ENCODE assay signal across 10 cellular contexts in genomic region chr6:77292564-77293546, GRCh38.
DNase-seq lines count a peak whose midpoint lies in the region; ATAC-seq and TF ChIP-seq lines count a peak whose summit lies in the region.
"Had no signal": no experiment of that assay in that cellular context is flagged by ENCODE, and none has a peak within 500 bp of the region (broad histone marks: within the 10 kb centered on the region; RNA-seq: fewer than 3 reads in every experiment).

No MANE protein-coding gene starts in this region.

- intact Hi-C loops in Right ventricle myocardium inferior (cut with DNase I) (no loop called here), cardiac septum (cut with DNase I) (no loop called here)

- DNase-seq in Right ventricle myocardium inferior (ENCODE audit: missing footprints) (no peak), cardiac septum (ENCODE audit: low spot score) (no peak), astrocyte of the cerebellum (ENCODE audit: low read depth) (peak; percentile 42), iris pigment epithelial cell (ENCODE audit: low read depth) (peak; percentile 93), medulla oblongata (ENCODE audit: extremely low spot score) (no peak), DMS153 treated with DMSO at 0.1 percent for 48 hours (lab: John Stamatoyannopoulos, UW; ENCODE audit: unreplicated experiment) (no peak), GM10248 (ENCODE audit: extremely low spot score) (no peak)
- no peak for DNase-seq in activated CD8-positive, alpha-beta memory T cell treated with anti-CD3 and anti-CD28 coated beads, Interleukin-2, amount 50 U/mL, for 4 hours
- DNase-seq: activated naive CD4-positive, alpha-beta T cell; glutamatergic neuron had no signal

- CTCF ChIA-PET in GM10248 (lab: Yijun Ruan, JAX) = no interaction called here

- peak; percentile 28 for ATAC-seq in Right ventricle myocardium inferior

- no peak overlapping the region for H3K4me3 ChIP-seq in astrocyte of the cerebellum (ENCODE audit: low read depth, low read length)

- TF ChIP-seq CTCF in astrocyte of the cerebellum (IDR thresholded peaks at IDR 0.05; ENCODE audit: low read depth, low read length, missing control alignments) = no peak
- TF ChIP-seq CTCF in GM10248 (IDR thresholded peaks at IDR 0.05; ENCODE audit: control extremely low read depth, extremely low read depth, low read depth, missing control alignments) = no peak

- POLR2A ChIA-PET in GM10248 (lab: Yijun Ruan, JAX) = no interaction called here

- in situ Hi-C loops in astrocyte of the cerebellum (cut with HindIII; ENCODE audit: low sequenced_read_pairs) = no loop called here

Comparison
In these comparisons a context has a peak if more than half of its experiments do, and no peak if none do; other contexts are left out.
1. DNase-seq: peak in astrocyte of the cerebellum (single experiment) and iris pigment epithelial cell (single experiment); none in Right ventricle myocardium inferior (single experiment), cardiac septum (single experiment), medulla oblongata (single experiment), DMS153 treated with DMSO at 0.1 percent for 48 hours (single experiment), GM10248 (single experiment) and activated CD8-positive, alpha-beta memory T cell treated with anti-CD3 and anti-CD28 coated beads, Interleukin-2, amount 50 U/mL, for 4 hours (single experiment).